18 cellular contexts compared by ENCODE assay signal in genomic region chr2:179332903-179333302, GRCh38.
DNase-seq lines count a peak whose midpoint lies in the region; ATAC-seq and TF ChIP-seq lines count a peak whose summit lies in the region.
"Had no signal": no experiment of that assay in that cellular context is flagged by ENCODE, and none has a peak within 500 bp of the region (broad histone marks: within the 10 kb centered on the region; RNA-seq: fewer than 3 reads in every experiment).

No MANE protein-coding gene starts in this region.

- intact Hi-C loops in colonic mucosa (cut with DNase I) = no loop called here

- DNase-seq in ELR (ENCODE audit: low read depth) = peak; percentile 79
- no peak for DNase-seq in RWPE2 (ENCODE audit: low spot score)
- peak; percentile 14 for DNase-seq in epithelial cell of prostate (ENCODE audit: low read depth, low spot score)
- no peak for DNase-seq in osteocyte (ENCODE audit: extremely low spot score, unreplicated experiment)
- no peak for DNase-seq in colonic mucosa
- no peak for DNase-seq in stimulated activated CD4-positive, alpha-beta T cell treated with anti-CD3 and anti-CD28 coated beads, Interleukin-12 subunit alpha, Interleukin-12 subunit beta, amount 100 ng/mL, for 4 hours
- no peak for DNase-seq in immature natural killer cell
- DNase-seq: activated CD8-positive, alpha-beta T cell treated with anti-CD3 and anti-CD28 coated beads, Interleukin-2, amount 10 ng/mL, durations not matched to agents 7 days and 5 days; activated gamma-delta T cell treated with Interleukin-2 at 50 U/mL for 16 hours; DND-41; NCI-H1694 treated with DMSO at 0.1 percent for 48 hours; SHP77 treated with DMSO at 0.1 percent for 48 hours; stimulated activated CD4-positive, alpha-beta T cell treated with anti-CD3 and anti-CD28 coated beads, Interleukin-1b, Interleukin-23, amount 100 ng/mL, for 48 hours had no signal

- H3K4me3 ChIP-seq in RWPE2 (ENCODE audit: severe bottlenecking) = no peak overlapping the region
- no peak overlapping the region for H3K4me3 ChIP-seq in colonic mucosa
- H3K4me3 ChIP-seq: cardiac muscle cell, GM12878, tibial nerve had no signal

- ATAC-seq in RWPE2 (ENCODE audit: low read depth) = peak; percentile 81
- ATAC-seq in HG02623 (IDR thresholded peaks at IDR 0.05; ENCODE audit: unreplicated experiment) = no peak
- ATAC-seq: activated CD8-positive, alpha-beta T cell treated with anti-CD3 and anti-CD28 coated beads, Interleukin-2, amount 10 ng/mL, durations not matched to agents 7 days and 5 days; GM12878 had no signal

- TF ChIP-seq CTCF in RWPE2 (IDR thresholded peaks at IDR 0.05; ENCODE audit: poor library complexity, severe bottlenecking) (no peak), osteocyte (IDR thresholded peaks at IDR 0.05) (no peak), colonic mucosa (IDR thresholded peaks at IDR 0.05) (no peak)

- peak overlapping the region; percentile 3 for H3K27ac Mint-ChIP-seq in osteocyte (ENCODE audit: unreplicated experiment)
- no peak overlapping the region for H3K27ac Mint-ChIP-seq in immature natural killer cell
- H3K27ac Mint-ChIP-seq: activated CD8-positive, alpha-beta T cell treated with anti-CD3 and anti-CD28 coated beads, Interleukin-2, amount 10 ng/mL, durations not matched to agents 7 days and 5 days; progenitor cell of endocrine pancreas had no signal

- H3K9ac ChIP-seq in colonic mucosa (ENCODE audit: low read depth in 2 of 2, low read length in 2 of 2) = no peak overlapping the region

- H3K27me3 ChIP-seq in RWPE2 (ENCODE audit: insufficient read depth, poor library complexity, severe bottlenecking) (no peaks in the 10 kb centered on the region), colonic mucosa (no peaks in the 10 kb centered on the region)
- H3K27me3 ChIP-seq: cardiac muscle cell, tibial nerve had no signal

- H3K9me3 Mint-ChIP-seq in osteocyte (ENCODE audit: unreplicated experiment) = no peaks in the 10 kb centered on the region
- H3K9me3 Mint-ChIP-seq in immature natural killer cell = peaks cover 0 to 13% (median 0%) of the 10 kb centered on the region in 6 donors

- no peaks in the 10 kb centered on the region for H3K4me1 ChIP-seq in RWPE2 (ENCODE audit: insufficient read depth, poor library complexity, severe bottlenecking)
- H3K4me1 ChIP-seq in colonic mucosa = no peaks in the 10 kb centered on the region

- no peak overlapping the region for H3K27ac ChIP-seq in RWPE2 (ENCODE audit: poor library complexity, severe bottlenecking)
- no peak overlapping the region for H3K27ac ChIP-seq in epithelial cell of prostate
- H3K27ac ChIP-seq in colonic mucosa = no peak overlapping the region
- H3K27ac ChIP-seq: cardiac muscle cell, tibial nerve had no signal

- H3K36me3 Mint-ChIP-seq in osteocyte (ENCODE audit: unreplicated experiment) = peaks cover 3% of the 10 kb centered on the region
- no peaks in the 10 kb centered on the region for H3K36me3 Mint-ChIP-seq in immature natural killer cell

- H3K36me3 ChIP-seq in RWPE2 (ENCODE audit: low read depth) (no peaks in the 10 kb centered on the region), colonic mucosa (no peaks in the 10 kb centered on the region)
- H3K36me3 ChIP-seq: cardiac muscle cell, tibial nerve had no signal

- H3K4me1 Mint-ChIP-seq in osteocyte (ENCODE audit: unreplicated experiment) (peaks cover 51% of the 10 kb centered on the region), immature natural killer cell (no peaks in the 10 kb centered on the region)

- no peak overlapping the region for H3K4me3 Mint-ChIP-seq in osteocyte (ENCODE audit: unreplicated experiment)
- no peak overlapping the region for H3K4me3 Mint-ChIP-seq in immature natural killer cell
- H3K4me3 Mint-ChIP-seq: activated CD8-positive, alpha-beta T cell treated with anti-CD3 and anti-CD28 coated beads, Interleukin-2, amount 10 ng/mL, durations not matched to agents 7 days and 5 days had no signal

- H3K27me3 Mint-ChIP-seq in osteocyte (ENCODE audit: unreplicated experiment) = peaks cover under 1% of the 10 kb centered on the region
- H3K27me3 Mint-ChIP-seq in immature natural killer cell (ENCODE audit: low read depth in 3 of 3) = peaks cover 0 to 4% (median 4%) of the 10 kb centered on the region in 3 donors
- H3K27me3 Mint-ChIP-seq: progenitor cell of endocrine pancreas had no signal

- H3K9me3 ChIP-seq in RWPE2 (ENCODE audit: severe bottlenecking) (peaks cover 1% of the 10 kb centered on the region), colonic mucosa (no peaks in the 10 kb centered on the region)

Comparison
In these comparisons a context has a peak if more than half of its experiments do, and no peak if none do; other contexts are left out.
1. DNase-seq: peak in ELR (single experiment) and epithelial cell of prostate (single experiment); none in RWPE2 (single experiment), osteocyte (single experiment), colonic mucosa (single experiment), stimulated activated CD4-positive, alpha-beta T cell treated with anti-CD3 and anti-CD28 coated beads, Interleukin-12 subunit alpha, Interleukin-12 subunit beta, amount 100 ng/mL, for 4 hours (single experiment) and immature natural killer cell (0 of 3).